Comparison of ENCODE assay signal across 1 cellular context in the genomic region with DNA sequence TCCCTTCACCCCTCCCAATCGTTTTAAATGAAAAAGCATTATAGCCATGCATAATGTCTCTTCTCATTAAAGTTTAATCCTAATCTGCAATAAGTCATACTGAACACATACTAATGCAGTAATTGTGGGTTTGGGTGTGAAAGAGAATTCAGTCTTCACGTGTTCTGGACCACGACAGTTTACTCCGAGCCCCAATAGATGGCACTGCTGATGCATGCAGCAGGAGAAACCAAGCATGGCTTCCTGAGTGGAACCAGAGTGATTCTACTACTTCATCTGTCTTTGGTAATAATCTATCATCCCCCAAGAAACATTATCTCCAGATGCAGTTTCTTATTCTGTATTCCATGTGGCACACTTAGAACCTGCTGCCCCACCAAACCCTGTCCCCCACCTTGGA.
TF ChIP-seq lines count a peak whose summit lies in the region.

No MANE protein-coding gene starts in this region.

TF ChIP-seq in A549, 52 proteins besides CTCF, POLR2A, EP300 and RAD21 (continued from another document):
- TF ChIP-seq, protein P1, sequence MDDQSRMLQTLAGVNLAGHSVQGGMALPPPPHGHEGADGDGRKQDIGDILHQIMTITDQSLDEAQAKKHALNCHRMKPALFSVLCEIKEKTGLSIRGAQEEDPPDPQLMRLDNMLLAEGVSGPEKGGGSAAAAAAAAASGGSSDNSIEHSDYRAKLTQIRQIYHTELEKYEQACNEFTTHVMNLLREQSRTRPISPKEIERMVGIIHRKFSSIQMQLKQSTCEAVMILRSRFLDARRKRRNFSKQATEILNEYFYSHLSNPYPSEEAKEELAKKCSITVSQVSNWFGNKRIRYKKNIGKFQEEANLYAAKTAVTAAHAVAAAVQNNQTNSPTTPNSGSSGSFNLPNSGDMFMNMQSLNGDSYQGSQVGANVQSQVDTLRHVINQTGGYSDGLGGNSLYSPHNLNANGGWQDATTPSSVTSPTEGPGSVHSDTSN (IDR thresholded peaks at IDR 0.05): no peak
- TF ChIP-seq SMC3 (IDR thresholded peaks at IDR 0.05): no peak
- no peak for TF ChIP-seq ESRRA (IDR thresholded peaks at IDR 0.05; ENCODE audit: borderline replicate concordance, low read length)
TF ChIP-seq in A549: peak in this region for 0.
